In the genomic region with DNA sequence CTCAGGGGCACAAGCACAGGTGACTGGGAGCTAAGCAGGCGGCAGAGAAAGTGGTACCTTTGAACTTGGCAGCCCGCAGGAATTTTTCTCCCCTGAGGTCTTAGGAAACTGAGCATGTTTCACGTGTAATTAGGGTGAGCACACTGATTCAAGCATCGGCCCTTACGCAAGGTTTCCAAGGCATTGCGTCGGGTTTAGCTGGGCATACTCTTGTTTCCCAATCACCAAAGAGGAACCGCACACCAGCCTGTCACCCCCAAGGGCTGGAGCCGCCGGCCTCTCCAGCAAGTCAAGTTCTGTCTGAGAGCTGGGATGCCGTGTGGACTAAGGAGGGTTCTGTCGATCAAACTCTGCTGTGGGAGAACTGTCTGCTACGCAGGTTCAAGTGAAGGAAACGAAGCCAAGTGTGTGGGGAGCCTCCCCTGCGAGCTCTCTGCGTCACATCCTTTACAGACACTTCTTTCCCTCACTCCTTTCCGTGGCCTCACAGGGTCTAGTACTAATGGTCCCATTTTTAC, we compare ENCODE assay signal across 9 cellular contexts. TPM values are rescaled to one million over a fixed set of nuclear protein-coding genes. Genes with fewer than 3 reads are reported as not detected.
DNase-seq lines count a peak whose midpoint lies in the region; ATAC-seq and TF ChIP-seq lines count a peak whose summit lies in the region.
"Had no signal": no experiment of that assay in that cellular context is flagged by ENCODE, and none has a peak within 500 bp of the region (broad histone marks: within the 10 kb centered on the region; RNA-seq: fewer than 3 reads in every experiment).

No MANE protein-coding gene starts in this region.

- H3K4me3 ChIP-seq in heart left ventricle = peak overlapping the region in 6 of 12 donors; percentile 4 to 25 (median 15)

- no peak for TF ChIP-seq CTCF in heart left ventricle (IDR thresholded peaks at IDR 0.05)
- TF ChIP-seq CTCF in progenitor cell of endocrine pancreas (IDR thresholded peaks at IDR 0.05; ENCODE audit: unreplicated experiment) = no peak

- H3K36me3 Mint-ChIP-seq in progenitor cell of endocrine pancreas (ENCODE audit: insufficient read depth) = peaks cover 25% of the 10 kb centered on the region

- peak overlapping the region; percentile 21 for H3K27ac Mint-ChIP-seq in progenitor cell of endocrine pancreas
- H3K27ac Mint-ChIP-seq: T-helper 1 cell treated with Interleukin-12 subunit alpha and Interleukin-12 subunit beta and Interleukin-4 antibody, amounts not matched to agents 30 μg/mL and 1 μg/mL, for 36 hours had no signal

- no peaks in the 10 kb centered on the region for H3K4me1 Mint-ChIP-seq in progenitor cell of endocrine pancreas (ENCODE audit: low read depth)

- no peaks in the 10 kb centered on the region for H3K27me3 ChIP-seq in heart left ventricle

- H3K9me3 ChIP-seq in heart left ventricle = peaks cover 0 to 8% (median 0%) of the 10 kb centered on the region in 12 donors

- peaks cover 3 to 65% (median 47%) of the 10 kb centered on the region in 12 donors for H3K4me1 ChIP-seq in heart left ventricle

- no peak for TF ChIP-seq POLR2A in heart left ventricle (IDR thresholded peaks at IDR 0.05)

- ATAC-seq in heart left ventricle = peak; percentile 12 to 73 (median 54)
- ATAC-seq in HG03432 (IDR thresholded peaks at IDR 0.05; ENCODE audit: unreplicated experiment) = no peak

- WGBS in heart left ventricle, 4 donors = 60 to 70% (median 62%) methylated on average over 16 to 17 of the region's 17 CpGs

- H3K27me3 Mint-ChIP-seq in progenitor cell of endocrine pancreas = no peaks in the 10 kb centered on the region

- peaks cover 3% of the 10 kb centered on the region for H3K9me3 Mint-ChIP-seq in progenitor cell of endocrine pancreas (ENCODE audit: low read depth)
- H3K9me3 Mint-ChIP-seq: T-helper 1 cell treated with Interleukin-12 subunit alpha and Interleukin-12 subunit beta and Interleukin-4 antibody, amounts not matched to agents 30 μg/mL and 1 μg/mL, for 36 hours had no signal

- H3K36me3 ChIP-seq in heart left ventricle = peaks cover 0 to 30% (median 12%) of the 10 kb centered on the region in 9 donors

- H3K4me3 Mint-ChIP-seq in progenitor cell of endocrine pancreas (ENCODE audit: low read depth) = no peak overlapping the region
- H3K4me3 Mint-ChIP-seq: T-helper 1 cell treated with Interleukin-12 subunit alpha and Interleukin-12 subunit beta and Interleukin-4 antibody, amounts not matched to agents 30 μg/mL and 1 μg/mL, for 36 hours had no signal

- intact Hi-C loops in heart left ventricle (cut with DNase I) = no loop called here

- peak; percentile 59 for DNase-seq in Daoy (ENCODE audit: low read depth)
- DNase-seq in amniotic epithelial cell (ENCODE audit: low read depth) = peak; percentile 100
- peak; percentile 62 to 80 (median 73) for DNase-seq in heart left ventricle
- DNase-seq in progenitor cell of endocrine pancreas (ENCODE audit: low spot score, unreplicated experiment) = no peak
- no peak for DNase-seq in DMS153 (lab: John Stamatoyannopoulos, UW)
- DNase-seq in stimulated activated CD4-positive, alpha-beta T cell treated with anti-CD3 and anti-CD28 coated beads, Interleukin-2, amount 100 ng/mL, for 24 hours = no peak
- no peak for DNase-seq in HUDEP-2 (lab: John Stamatoyannopoulos, UW; ENCODE audit: unreplicated experiment in 76 of 76)

- peak overlapping the region; percentile 58 to 93 (median 86) for H3K27ac ChIP-seq in heart left ventricle

RNA-seq across cellular contexts. Expression of a gene that starts 53.0 kb away (rescaled TPM):
- 77.2 and 77.4 TPM in 2 replicates for total RNA-seq in Daoy (2014; rRNA removed; shearing (Covaris generic))
- 100 to 1,000 TPM in 1 of 9 donors, 10 to 100 TPM in 8; 67.0 to 109 (median 84.9) TPM for total RNA-seq in heart left ventricle
- polyA plus RNA-seq in heart left ventricle = 100 to 1,000 TPM in 1 of 2 donors, 10 to 100 TPM in 1; 66.6 to 115 TPM
- 150 and 158 TPM in 2 replicates for total RNA-seq in progenitor cell of endocrine pancreas

Comparison
In these comparisons a context has a peak if more than half of its experiments do, and no peak if none do; other contexts are left out.
1. DNase-seq: peak in Daoy (single experiment), amniotic epithelial cell (single experiment) and heart left ventricle (5 of 5); none in progenitor cell of endocrine pancreas (single experiment), DMS153 (single experiment), stimulated activated CD4-positive, alpha-beta T cell treated with anti-CD3 and anti-CD28 coated beads, Interleukin-2, amount 100 ng/mL, for 24 hours (0 of 2) and HUDEP-2 (0 of 76).